ENCODE assay signal across 8 cellular contexts in genomic region chr1:160260436-160261382, GRCh38.
DNase-seq lines count a peak whose midpoint lies in the region; ATAC-seq lines count a peak whose summit lies in the region.

No MANE protein-coding gene starts in this region.

- ATAC-seq in GM18511 (IDR thresholded peaks at IDR 0.05; ENCODE audit: unreplicated experiment), result no peak

- peak overlapping the region; percentile 96 for H3K27ac Mint-ChIP-seq in T-helper 2 cell treated with Interferon-gamma antibody and Interleukin-4, amounts not matched to agents 5 μg/mL and 100 μg/mL, for 36 hours

- no peaks in the 10 kb centered on the region for H3K9me3 ChIP-seq in mucosa of rectum (ENCODE audit: control insufficient read depth in 2 of 2, low read length in 2 of 2)

- peak overlapping the region; percentile 43 to 95 for H3K9ac ChIP-seq in mucosa of rectum (ENCODE audit: low read depth in 1 of 2, low read length in 2 of 2)

- peak overlapping the region; percentile 33 for H3K27ac ChIP-seq in caudate nucleus (ENCODE audit: low read depth, low read length)
- peak overlapping the region in 1 of 2 donors; percentile 29 for H3K27ac ChIP-seq in mucosa of rectum (ENCODE audit: low read depth in 2 of 2, low read length in 2 of 2)

- no peak for DNase-seq in T-helper 2 cell treated with Interferon-gamma antibody and Interleukin-4, amounts not matched to agents 5 μg/mL and 100 μg/mL, for 36 hours (ENCODE audit: low spot score)
- no peak for DNase-seq in T-helper 2 cell
- peak; percentile 23 for DNase-seq in NCI-H2171 treated with DMSO at 0.1 percent for 48 hours (lab: John Stamatoyannopoulos, UW)
- DNase-seq in caudate nucleus (lab: John Stamatoyannopoulos, UW), result no peak
- no peak for DNase-seq in MV-4-11 (lab: John Stamatoyannopoulos, UW)
- no peak for DNase-seq in stimulated activated naive CD4-positive, alpha-beta T cell (lab: John Stamatoyannopoulos, UW)

- H3K36me3 ChIP-seq in mucosa of rectum (ENCODE audit: control insufficient read depth in 2 of 2, insufficient read depth in 2 of 2, low read length in 2 of 2), result no peaks in the 10 kb centered on the region

- H3K4me1 Mint-ChIP-seq in T-helper 2 cell treated with Interferon-gamma antibody and Interleukin-4, amounts not matched to agents 5 μg/mL and 100 μg/mL, for 36 hours (ENCODE audit: low read depth), result peaks cover 29% of the 10 kb centered on the region

- H3K9me3 Mint-ChIP-seq in T-helper 2 cell treated with Interferon-gamma antibody and Interleukin-4, amounts not matched to agents 5 μg/mL and 100 μg/mL, for 36 hours, result no peaks in the 10 kb centered on the region

- H3K4me1 ChIP-seq in mucosa of rectum (ENCODE audit: control insufficient read depth in 2 of 2, insufficient read depth in 2 of 2, low read length in 2 of 2), result peaks cover 8 to 19% of the 10 kb centered on the region in 2 donors

- peaks cover 21% of the 10 kb centered on the region for H3K36me3 Mint-ChIP-seq in T-helper 2 cell treated with Interferon-gamma antibody and Interleukin-4, amounts not matched to agents 5 μg/mL and 100 μg/mL, for 36 hours (ENCODE audit: low read depth)

- H3K4me3 ChIP-seq in mucosa of rectum (ENCODE audit: low read length in 2 of 2), result peak overlapping the region; percentile 87 to 97

- no peaks in the 10 kb centered on the region for H3K27me3 Mint-ChIP-seq in T-helper 2 cell treated with Interferon-gamma antibody and Interleukin-4, amounts not matched to agents 5 μg/mL and 100 μg/mL, for 36 hours (ENCODE audit: low read depth)

- peak overlapping the region; percentile 98 for H3K4me3 Mint-ChIP-seq in T-helper 2 cell treated with Interferon-gamma antibody and Interleukin-4, amounts not matched to agents 5 μg/mL and 100 μg/mL, for 36 hours

- no peaks in the 10 kb centered on the region for H3K27me3 ChIP-seq in mucosa of rectum (ENCODE audit: control insufficient read depth in 2 of 2, insufficient read depth in 2 of 2, low read length in 2 of 2)
